In genomic region chr1:1918901-1919303, GRCh38 we compare ENCODE assay signal across 8 cellular contexts. TPM values are rescaled to one million over a fixed set of nuclear protein-coding genes. Genes with fewer than 3 reads are reported as not detected.
DNase-seq lines count a peak whose midpoint lies in the region; ATAC-seq and TF ChIP-seq lines count a peak whose summit lies in the region.

TMEM52 (minus strand) TSS chr1:1919279; CDS start chr1:1919265, 14 bp downstream.

- peaks cover 3% of the 10 kb centered on the region for H3K4me1 Mint-ChIP-seq in T-helper 2 cell treated with Interferon-gamma antibody and Interleukin-4, amounts not matched to agents 5 μg/mL and 100 μg/mL, for 36 hours (ENCODE audit: low read depth)
- H3K4me1 Mint-ChIP-seq in activated T-helper 17 cell treated with anti-CD3 and anti-CD28 coated beads, Interleukin-2, amount 50 U/mL, for 72 hours, result no peaks in the 10 kb centered on the region

- H3K9me3 ChIP-seq in left lung, result no peaks in the 10 kb centered on the region

- peak; percentile 15 for ATAC-seq in HG03108 (IDR thresholded peaks at IDR 0.05; ENCODE audit: unreplicated experiment)
- peak; percentile 40 for ATAC-seq in activated T-helper 17 cell treated with anti-CD3 and anti-CD28 coated beads, Interleukin-2, amount 50 U/mL, for 72 hours (replicated peaks)
- peak; percentile 23 for ATAC-seq in left lung

- no peak for DNase-seq in T-helper 2 cell treated with Interferon-gamma antibody and Interleukin-4, amounts not matched to agents 5 μg/mL and 100 μg/mL, for 36 hours (ENCODE audit: low spot score)
- DNase-seq in T-helper 2 cell (no peak), left lung (no peak), NCI-H446 treated with DMSO at 0.1 percent for 48 hours (lab: John Stamatoyannopoulos, UW) (no peak), NCI-H2029 treated with DMSO at 0.1 percent for 48 hours (lab: John Stamatoyannopoulos, UW) (no peak)

- peak within 1 kb of the TSS; percentile 63 for H3K4me3 Mint-ChIP-seq in T-helper 2 cell treated with Interferon-gamma antibody and Interleukin-4, amounts not matched to agents 5 μg/mL and 100 μg/mL, for 36 hours
- H3K4me3 Mint-ChIP-seq in activated T-helper 17 cell treated with anti-CD3 and anti-CD28 coated beads, Interleukin-2, amount 50 U/mL, for 72 hours, result peak within 1 kb of the TSS; percentile 49

- TF ChIP-seq CTCF in left lung (IDR thresholded peaks at IDR 0.05), result no peak

- H3K4me1 ChIP-seq in left lung (peaks cover 6 to 13% of the 10 kb centered on the region in 2 donors), urinary bladder (ENCODE audit: insufficient read depth) (no peaks in the 10 kb centered on the region)

- intact Hi-C loops in left lung (cut with DNase I), result no loop called here

- no peaks in the 10 kb centered on the region for H3K36me3 Mint-ChIP-seq in T-helper 2 cell treated with Interferon-gamma antibody and Interleukin-4, amounts not matched to agents 5 μg/mL and 100 μg/mL, for 36 hours (ENCODE audit: low read depth)
- H3K36me3 Mint-ChIP-seq in activated T-helper 17 cell treated with anti-CD3 and anti-CD28 coated beads, Interleukin-2, amount 50 U/mL, for 72 hours (ENCODE audit: low read depth), result no peaks in the 10 kb centered on the region

- no peaks in the 10 kb centered on the region for H3K36me3 ChIP-seq in left lung
- no peaks in the 10 kb centered on the region for H3K36me3 ChIP-seq in urinary bladder (ENCODE audit: insufficient read depth)

- peaks cover 6% of the 10 kb centered on the region for H3K27me3 Mint-ChIP-seq in T-helper 2 cell treated with Interferon-gamma antibody and Interleukin-4, amounts not matched to agents 5 μg/mL and 100 μg/mL, for 36 hours (ENCODE audit: low read depth)
- H3K27me3 Mint-ChIP-seq in activated T-helper 17 cell treated with anti-CD3 and anti-CD28 coated beads, Interleukin-2, amount 50 U/mL, for 72 hours, result no peaks in the 10 kb centered on the region

- H3K27ac ChIP-seq in left lung (peak within 1 kb of the TSS in 1 of 2 donors; percentile 57), urinary bladder (ENCODE audit: low read depth) (no peak within 1 kb of the TSS)

- peak within 1 kb of the TSS; percentile 71 for H3K27ac Mint-ChIP-seq in T-helper 2 cell treated with Interferon-gamma antibody and Interleukin-4, amounts not matched to agents 5 μg/mL and 100 μg/mL, for 36 hours
- H3K27ac Mint-ChIP-seq in activated T-helper 17 cell treated with anti-CD3 and anti-CD28 coated beads, Interleukin-2, amount 50 U/mL, for 72 hours, result no peak within 1 kb of the TSS

- H3K9me3 Mint-ChIP-seq in T-helper 2 cell treated with Interferon-gamma antibody and Interleukin-4, amounts not matched to agents 5 μg/mL and 100 μg/mL, for 36 hours, result no peaks in the 10 kb centered on the region
- H3K9me3 Mint-ChIP-seq in activated T-helper 17 cell treated with anti-CD3 and anti-CD28 coated beads, Interleukin-2, amount 50 U/mL, for 72 hours, result no peaks in the 10 kb centered on the region

- H3K4me3 ChIP-seq in left lung (peak within 1 kb of the TSS; percentile 43 to 58), urinary bladder (ENCODE audit: low read depth, low read length) (peak within 1 kb of the TSS; percentile 37)

- 1% methylated on average over 44 of the region's 44 CpGs for WGBS in urinary bladder

- peaks cover 0 to 8% of the 10 kb centered on the region in 2 donors for H3K27me3 ChIP-seq in left lung

RNA-seq across cellular contexts. Expression of gene TMEM52, which starts in this region (rescaled TPM):
- total RNA-seq in activated T-helper 17 cell treated with anti-CD3 and anti-CD28 coated beads, Interleukin-2, amount 50 U/mL, for 72 hours, result 1 to 10 TPM; 1.8 to 2.0 TPM
- total RNA-seq in left lung, result 1 to 10 TPM; 1.2 to 1.6 TPM
- not detected for total RNA-seq in urinary bladder
- polyA plus RNA-seq in urinary bladder, result 1.0 TPM
